23 cellular contexts compared by ENCODE assay signal in genomic region chr6:3999800-4000661, GRCh38.
"Had no signal": no experiment of that assay in that cellular context is flagged by ENCODE, and none has a peak within 500 bp of the region (broad histone marks: within the 10 kb centered on the region; RNA-seq: fewer than 3 reads in every experiment).

No MANE protein-coding gene starts in this region.

- H3K4me3 Mint-ChIP-seq: activated CD8-positive, alpha-beta T cell treated with anti-CD3 and anti-CD28 coated beads, Interleukin-2, amount 10 ng/mL, durations not matched to agents 7 days and 5 days; activated naive CD4-positive, alpha-beta T cell treated with anti-CD3 and anti-CD28 coated beads for 36 hours; activated T-cell treated with anti-CD3 and anti-CD28 coated beads, Interleukin-2, amount 50 U/mL, for 4 hours; nephron had no signal

- H3K36me3 ChIP-seq: colonic mucosa, left lung, thyroid gland had no signal

- H3K9me3 ChIP-seq: body of pancreas, colonic mucosa, left lung, thyroid gland had no signal

- H3K4me1 ChIP-seq: colonic mucosa, left lung, thyroid gland had no signal

- H3K27ac Mint-ChIP-seq: activated CD8-positive, alpha-beta T cell treated with anti-CD3 and anti-CD28 coated beads, Interleukin-2, amount 10 ng/mL, durations not matched to agents 7 days and 5 days; activated naive CD4-positive, alpha-beta T cell treated with anti-CD3 and anti-CD28 coated beads for 36 hours; nephron had no signal

- FAIRE-seq: endometrium, keratinocyte had no signal

- H3K9me3 Mint-ChIP-seq: activated naive CD4-positive, alpha-beta T cell treated with anti-CD3 and anti-CD28 coated beads for 36 hours; activated T-cell treated with anti-CD3 and anti-CD28 coated beads, Interleukin-2, amount 50 U/mL, for 4 hours; nephron had no signal

- H3K27ac ChIP-seq: body of pancreas, colonic mucosa, left lung, thyroid gland had no signal

- ATAC-seq: activated CD8-positive, alpha-beta T cell treated with anti-CD3 and anti-CD28 coated beads, Interleukin-2, amount 10 ng/mL, durations not matched to agents 7 days and 5 days; activated T-cell treated with anti-CD3 and anti-CD28 coated beads, Interleukin-2, amount 50 U/mL, for 4 hours; body of pancreas; esophagus mucosa; left lung had no signal

- H3K27me3 ChIP-seq: body of pancreas, colonic mucosa, left lung, thyroid gland had no signal

- H3K4me3 ChIP-seq: body of pancreas, colonic mucosa, left lung, thyroid gland had no signal

- DNase-seq: activated CD4-positive, alpha-beta T cell treated with anti-CD3 and anti-CD28 coated beads for 48 hours; activated CD4-positive, CD25-positive, alpha-beta regulatory T cell; activated CD8-positive, alpha-beta memory T cell treated with anti-CD3 and anti-CD28 coated beads, Interleukin-2, amount 50 U/mL, for 4 hours; activated CD8-positive, alpha-beta T cell treated with anti-CD3 and anti-CD28 coated beads, Interleukin-2, amount 10 ng/mL, durations not matched to agents 7 days and 5 days; activated naive CD4-positive, alpha-beta T cell treated with anti-CD3 and anti-CD28 coated beads for 36 hours; activated T-cell treated with anti-CD3 and anti-CD28 coated beads, Interleukin-2, amount 50 U/mL, for 4 hours; body of pancreas; central memory CD4-positive, alpha-beta T cell; colonic mucosa; hippocampal formation; left lung; midbrain; retina; stimulated activated CD4-positive, alpha-beta T cell treated with anti-CD3 and anti-CD28 coated beads, Interleukin-12 subunit alpha, Interleukin-12 subunit beta, amount 100 ng/mL, for 4 hours; stimulated activated CD4-positive, alpha-beta T cell treated with anti-CD3 and anti-CD28 coated beads, Interleukin-1b, Interleukin-23, amount 100 ng/mL, for 48 hours; stimulated activated naive CD4-positive, alpha-beta T cell treated with Interleukin-2 at 50 U/mL for 16 hours; T-helper 1 cell; T-helper 9 cell; thyroid gland had no signal
